In the genomic region with DNA sequence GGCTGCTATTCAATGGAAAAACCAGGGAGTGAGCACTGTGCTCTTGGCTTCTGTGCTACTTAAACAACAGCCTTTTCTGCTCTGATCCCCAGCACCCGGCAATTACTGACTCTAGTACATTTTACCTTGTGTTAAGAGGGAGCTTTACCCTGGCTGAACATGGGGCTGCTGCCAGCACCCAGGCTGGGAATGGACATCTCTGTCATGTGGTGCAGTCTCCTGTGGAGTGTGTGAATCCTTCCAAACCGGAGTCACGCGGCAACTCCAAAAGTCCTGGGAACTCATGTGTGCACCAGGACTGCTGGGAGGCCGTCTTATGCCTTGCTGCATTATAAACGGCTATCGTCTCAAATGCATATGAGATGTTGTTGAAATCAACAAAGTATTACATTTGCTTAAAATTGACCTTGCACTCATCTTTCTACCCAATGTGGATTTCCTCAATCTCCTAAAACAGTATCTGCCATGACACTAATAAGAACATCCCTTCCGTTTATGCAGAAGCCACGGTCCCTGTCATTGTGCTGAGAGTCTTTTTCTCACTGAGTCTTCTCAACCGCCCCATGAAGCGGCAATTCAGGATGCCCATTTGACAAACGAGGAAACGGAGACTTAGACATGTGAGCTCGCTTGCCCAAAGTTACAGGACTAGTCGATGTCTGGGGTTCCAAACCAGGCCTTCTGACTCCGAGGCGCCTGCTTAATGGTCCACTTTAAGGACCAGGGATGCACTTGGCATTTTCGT, we compare ENCODE assay signal across 8 cellular contexts. TPM values are rescaled to one million over a fixed set of nuclear protein-coding genes. Genes with fewer than 3 reads are reported as not detected.
A peak's percentile ranks its signal among the peaks of the same experiment; 100 is the strongest.
DNase-seq lines count a peak whose midpoint lies in the region; ATAC-seq, FAIRE-seq and TF ChIP-seq lines count a peak whose summit lies in the region.
"Had no signal": no experiment of that assay in that cellular context is flagged by ENCODE, and none has a peak within 500 bp of the region (broad histone marks: within the 10 kb centered on the region; RNA-seq: fewer than 3 reads in every experiment).

No MANE protein-coding gene starts in this region.

- H3K4me2 ChIP-seq in GM12878 (ENCODE audit: control insufficient read depth, insufficient read depth): peak overlapping the region; percentile 90
- H3K4me2 ChIP-seq in keratinocyte (ENCODE audit: control insufficient read depth, extremely low read depth, insufficient read depth, low read depth, low read length): peak overlapping the region; percentile 98

- no peaks in the 10 kb centered on the region for H3K36me3 ChIP-seq in MG63
- no peaks in the 10 kb centered on the region for H3K36me3 ChIP-seq in GM12878 (ENCODE audit: control insufficient read depth in 2 of 2, insufficient read depth in 2 of 2, low read length in 1 of 2)
- peaks cover 2 to 3% of the 10 kb centered on the region in 2 experiments for H3K36me3 ChIP-seq in keratinocyte (ENCODE audit: control insufficient read depth in 2 of 2, extremely low read depth in 1 of 2, insufficient read depth in 2 of 2, low read length in 2 of 2)
- no peaks in the 10 kb centered on the region for H3K36me3 ChIP-seq in subcutaneous abdominal adipose tissue (ENCODE audit: control insufficient read depth in 5 of 5, insufficient read depth in 5 of 5, low read length in 5 of 5)

- FAIRE-seq in GM12878 (lab: Jason Lieb, UNC) (no peak), keratinocyte (lab: Jason Lieb, UNC) (no peak)

- ATAC-seq in GM12878 (no peak), GM19455 (IDR thresholded peaks at IDR 0.05; ENCODE audit: unreplicated experiment) (no peak)

- H2AFZ ChIP-seq in GM12878 (ENCODE audit: control insufficient read depth, low read depth, low read length) (0 out of 2 replicates have a peak overlapping the region, but pooled peaks have one; percentile 87), keratinocyte (ENCODE audit: control insufficient read depth, low read length) (peak overlapping the region; percentile 94)

- no peak overlapping the region for H3K27ac ChIP-seq in GM12878 (ENCODE audit: control insufficient read depth, insufficient read depth)
- H3K27ac ChIP-seq in keratinocyte (ENCODE audit: control insufficient read depth, insufficient read depth, low read length): no peak overlapping the region
- H3K27ac ChIP-seq in subcutaneous abdominal adipose tissue (ENCODE audit: low read depth, low read length): no peak overlapping the region
- H3K27ac ChIP-seq: SK-N-MC had no signal

- no peak for TF ChIP-seq RAD21 in GM12878 (IDR thresholded peaks at IDR 0.05; ENCODE audit: insufficient read depth, low read depth, low read length)

- H3K79me2 ChIP-seq in GM12878 (ENCODE audit: control insufficient read depth, insufficient read depth, low read length): no peaks in the 10 kb centered on the region
- H3K79me2 ChIP-seq in keratinocyte (ENCODE audit: control insufficient read depth, insufficient read depth, low read length): peaks cover 30% of the 10 kb centered on the region

- RAD21 ChIA-PET in GM12878 (lab: Charles Lee; ENCODE audit: unreplicated experiment): no interaction called here

- SMC1A ChIA-PET in GM12878 (lab: Charles Lee; ENCODE audit: uncharacterized antibody, unreplicated experiment): interaction anchor here (1.0 to 1.1 kb wide), 2 partner anchors 12 to 50 kb away, joined by 3 read pairs; no protein-coding TSS in a partner anchor

- dilution Hi-C loops in keratinocyte (cut with MboI; ENCODE audit: extremely low pct_ligation_motif_present, low sequenced_read_pairs): no loop called here

- intact Hi-C loops in GM12878 (cut with micrococcal nuclease; ENCODE audit: unreplicated experiment): no loop called here

- H3K4me3 ChIP-seq in MG63: peak overlapping the region; percentile 70; the same call in 1 of the 2 replicates
- H3K4me3 ChIP-seq in GM12878: peak overlapping the region; percentile 87; the same call in 1 of the 2 replicates
- peak overlapping the region in 1 of 3 experiments; percentile 63 for H3K4me3 ChIP-seq in keratinocyte (ENCODE audit: control insufficient read depth in 2 of 3, extremely low read depth in 1 of 3, insufficient read depth in 2 of 3, low read depth in 1 of 3, low read length in 3 of 3)
- H3K4me3 ChIP-seq in subcutaneous abdominal adipose tissue (ENCODE audit: low read depth in 1 of 5, low read length in 5 of 5): peak overlapping the region; percentile 72 to 88 (median 79)

- 91% methylated on average over 18 of the region's 18 CpGs for WGBS in GM12878 (ENCODE audit: insufficient coverage, insufficient replicate concordance, low lambda C conversion rate, missing lambda C conversion rate)

- H3K9me1 ChIP-seq in keratinocyte (ENCODE audit: control insufficient read depth, extremely low read depth, insufficient read depth, low read length): peaks cover 3% of the 10 kb centered on the region

- H3K4me1 ChIP-seq in GM12878 (ENCODE audit: control insufficient read depth, insufficient read depth, low read length): peaks cover 16% of the 10 kb centered on the region
- peaks cover 24% of the 10 kb centered on the region for H3K4me1 ChIP-seq in keratinocyte (ENCODE audit: control insufficient read depth, extremely low read depth, insufficient read depth, low read length)
- H3K4me1 ChIP-seq in subcutaneous abdominal adipose tissue (ENCODE audit: control insufficient read depth in 5 of 5, insufficient read depth in 5 of 5, low read length in 5 of 5): peaks cover 11 to 55% (median 48%) of the 10 kb centered on the region in 5 donors

- TF ChIP-seq POLR2A in GM12878 (IDR thresholded peaks at IDR 0.05; ENCODE audit: low read depth, low read length): no peak

- POLR2A ChIA-PET in GM12878 (lab: Charles Lee): interaction anchor here (1.0 kb wide), 1 partner anchor 12 kb away, joined by 3 read pairs; no protein-coding TSS in a partner anchor

- CTCF ChIA-PET in GM12878 (lab: Yijun Ruan, JAX): interaction anchor here (4.5 kb wide), 1 partner anchor 11 kb away, joined by 33 read pairs; no protein-coding TSS in a partner anchor

- H3K9ac ChIP-seq in GM12878 (ENCODE audit: control insufficient read depth, insufficient read depth, low read length) (no peak overlapping the region), keratinocyte (ENCODE audit: control insufficient read depth, extremely low read depth, insufficient read depth, low read length) (no peak overlapping the region), subcutaneous abdominal adipose tissue (ENCODE audit: low read length in 5 of 5) (peak overlapping the region in 2 of 5 donors; percentile 6 to 47)

- no peaks in the 10 kb centered on the region for H3K27me3 ChIP-seq in MG63
- no peaks in the 10 kb centered on the region for H3K27me3 ChIP-seq in GM12878 (replicated peaks in 1 of 2; ENCODE audit: control insufficient read depth in 2 of 2, insufficient read depth in 2 of 2, low read length in 1 of 2)
- no peaks in the 10 kb centered on the region for H3K27me3 ChIP-seq in keratinocyte (ENCODE audit: control insufficient read depth, extremely low read depth, insufficient read depth, low read length)
- H3K27me3 ChIP-seq in subcutaneous abdominal adipose tissue (ENCODE audit: control insufficient read depth in 5 of 5, insufficient read depth in 4 of 5, low read length in 5 of 5): no peaks in the 10 kb centered on the region

- in situ Hi-C loops in GM12878 (cut with MboI): no loop called here

- no peak for TF ChIP-seq CTCF in GM12878 (IDR thresholded peaks at IDR 0.05 in 2 of 3, conservative IDR thresholded peaks at IDR 0.05 in 1 of 3; ENCODE audit: control insufficient read depth in 2 of 3, extremely low read depth in 1 of 3, insufficient read depth in 1 of 3, low read depth in 3 of 3, low read length in 3 of 3)
- no peak for TF ChIP-seq CTCF in keratinocyte (optimal IDR thresholded peaks at IDR 0.05 in 1 of 3, IDR thresholded peaks at IDR 0.05 in 1 of 3, conservative IDR thresholded peaks at IDR 0.05 in 1 of 3; ENCODE audit: extremely low read depth in 1 of 3, insufficient read depth in 2 of 3, low read length in 3 of 3)
- TF ChIP-seq CTCF in GM20000 (IDR thresholded peaks at IDR 0.05; ENCODE audit: extremely low read depth, missing control alignments): no peak

- H3K9me3 ChIP-seq in MG63: no peaks in the 10 kb centered on the region
- H3K9me3 ChIP-seq in GM12878 (replicated peaks; ENCODE audit: control insufficient read depth, insufficient read depth, low read length): no peaks in the 10 kb centered on the region
- no peaks in the 10 kb centered on the region for H3K9me3 ChIP-seq in keratinocyte (ENCODE audit: control insufficient read depth, low read depth, low read length)
- H3K9me3 ChIP-seq in subcutaneous abdominal adipose tissue (ENCODE audit: control insufficient read depth in 5 of 5, low read length in 5 of 5): no peaks in the 10 kb centered on the region

- H4K20me1 ChIP-seq in GM12878 (ENCODE audit: control insufficient read depth, insufficient read depth) (no peaks in the 10 kb centered on the region), keratinocyte (ENCODE audit: control insufficient read depth, extremely low read depth, insufficient read depth, low read length) (no peaks in the 10 kb centered on the region)

- BruUV-seq in GM12878 (replicated peaks; lab: Mats Ljungman, UMichigan): no TSS peak

- DNase-seq in MG63: peak; percentile 39
- DNase-seq in GM12878 (ENCODE audit: low read depth, low spot score): no peak
- no peak for DNase-seq in keratinocyte (ENCODE audit: low read depth, low spot score)
- DNase-seq in GM20000 (ENCODE audit: low spot score): no peak
- no peak for DNase-seq in NCI-H524 treated with DMSO at 0.1 percent for 48 hours (lab: John Stamatoyannopoulos, UW)

- TF ChIP-seq EP300 in GM12878 (IDR thresholded peaks at IDR 0.05; ENCODE audit: borderline replicate concordance in 1 of 2, control insufficient read depth in 1 of 2, low read depth in 2 of 2, low read length in 2 of 2): no peak

RNA-seq across cellular contexts. Expression of a gene that starts 0.9 kb away (rescaled TPM):
- 59.8 and 75.0 TPM in 2 replicates for total RNA-seq in MG63 (2014; rRNA removed; shearing (Covaris generic); ENCODE audit: low replicate concordance)
- 13.7 and 17.1 TPM in 2 replicates for total RNA-seq in GM12878 (2013; cell fraction: nucleolus; rRNA removed)
- total RNA-seq in GM12878 (2014; rRNA removed) (6.3 and 8.1 TPM in 2 replicates), GM12878 (2014; rRNA removed; fragmentation: Illumina TruSeq; extraction: Trizol) (5.1 and 5.9 TPM in 2 replicates), GM12878 (2021) (6.5 and 7.7 TPM in 2 replicates)
- 4.3 TPM for polyA plus RNA-seq in GM12878 (2011; ENCODE audit: low read depth)
- polyA plus RNA-seq in GM12878 (2011; rRNA removed) (6.1 and 7.8 TPM in 2 replicates), GM12878 (2014; fragmentation: Illumina TruSeq; extraction: Trizol) (3.9 and 6.5 TPM in 2 replicates), GM12878 (2014; fragmentation: Nextera tagmentation; extraction: Ambion mirVana) (under 1 TPM; 0.66 to 0.84 TPM), GM12878 (2014; rRNA removed) (9.2 and 9.8 TPM in 2 replicates), GM12878 (2016; fragmentation: Nextera tagmentation; extraction: Ambion mirVana) (1 to 10 TPM; 5.2 to 6.1 TPM), keratinocyte (166 to 348 TPM (median 287 TPM) in 3 replicates)
- 8.4 and 11.9 TPM in 2 replicates for polyA plus RNA-seq in GM12878 (2011; cell fraction: cytosol; rRNA removed)
- 22.8 and 23.2 TPM in 2 replicates for polyA plus RNA-seq in GM12878 (2011; cell fraction: nucleus; rRNA removed)
- polyA plus RNA-seq in GM12878 (2012): 8.2 and 11.0 TPM in 2 replicates
- 11.2 and 16.5 TPM in 2 replicates for polyA minus RNA-seq in GM12878 (2011; rRNA and poly(A)+ RNA removed)
- 4.4 and 4.6 TPM in 2 replicates for polyA minus RNA-seq in GM12878 (2011; cell fraction: cytosol; rRNA and poly(A)+ RNA removed)
- polyA minus RNA-seq in GM12878 (2011; cell fraction: nucleus; rRNA and poly(A)+ RNA removed): 11.7 and 18.0 TPM in 2 replicates
- polyA plus RNA-seq in keratinocyte (2011; ENCODE audit: low read depth): 619 TPM
- polyA plus RNA-seq in keratinocyte (2011; cell fraction: cytosol; rRNA removed): 156 and 282 TPM in 2 replicates
- polyA plus RNA-seq in keratinocyte (2011; cell fraction: nucleus; rRNA removed): 255 and 339 TPM in 2 replicates
- 221 and 240 TPM in 2 replicates for polyA plus RNA-seq in keratinocyte (2012; ENCODE audit: low replicate concordance)
- polyA minus RNA-seq in keratinocyte: 343 to 723 TPM (median 389 TPM) in 3 replicates
- polyA minus RNA-seq in keratinocyte (2011; cell fraction: cytosol; rRNA and poly(A)+ RNA removed): 504 TPM
- polyA minus RNA-seq in keratinocyte (2011; cell fraction: nucleus; rRNA and poly(A)+ RNA removed): 333 and 379 TPM in 2 replicates
